13 cellular contexts compared by ENCODE assay signal in the genomic region with DNA sequence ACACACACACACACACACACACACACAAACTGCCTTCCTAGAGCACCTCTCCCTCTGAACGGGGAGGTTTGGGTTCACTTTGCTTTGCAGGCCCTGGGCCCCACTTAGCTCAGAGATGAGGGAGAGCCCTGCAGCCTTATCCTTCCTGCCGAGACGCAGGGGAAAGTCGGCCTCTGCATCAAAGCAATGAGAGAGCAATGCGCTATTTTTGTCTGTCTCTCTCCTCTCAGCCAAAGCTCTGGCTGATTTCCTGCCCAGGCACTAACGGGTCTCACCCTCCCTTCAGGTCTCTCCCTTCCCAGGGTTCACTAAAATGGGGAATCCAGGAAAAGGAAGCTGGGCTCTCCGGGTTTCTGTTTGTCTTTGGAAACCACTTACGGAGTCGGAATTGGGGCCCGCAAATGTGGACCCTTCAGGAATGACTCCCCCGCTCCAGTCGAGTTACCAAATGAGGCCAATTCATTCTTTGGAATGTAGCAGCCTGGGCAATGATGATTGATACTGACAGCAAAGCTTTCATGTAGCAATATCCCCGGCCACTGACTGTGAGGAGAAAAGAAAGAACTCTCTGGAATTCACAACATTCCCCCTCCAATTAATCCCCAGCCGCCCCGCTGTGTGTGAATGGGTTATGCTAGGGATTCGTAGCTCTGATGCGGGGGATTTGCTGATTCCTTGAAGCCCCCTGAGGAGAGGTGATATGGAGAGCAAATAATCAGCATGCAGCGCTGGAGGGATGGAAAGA.
A peak's percentile ranks its signal among the peaks of the same experiment; 100 is the strongest.
DNase-seq lines count a peak whose midpoint lies in the region; ATAC-seq lines count a peak whose summit lies in the region.
"Had no signal": no experiment of that assay in that cellular context is flagged by ENCODE, and none has a peak within 500 bp of the region (broad histone marks: within the 10 kb centered on the region; RNA-seq: fewer than 3 reads in every experiment).

No MANE protein-coding gene starts in this region.

- H3K36me3 ChIP-seq in mesodermal cell (ENCODE audit: control insufficient read depth, insufficient read depth, low read length) = no peaks in the 10 kb centered on the region
- H3K36me3 ChIP-seq in aorta (ENCODE audit: control insufficient read depth in 1 of 2, insufficient read depth in 2 of 2, low read length in 1 of 2) = no peaks in the 10 kb centered on the region
- H3K36me3 ChIP-seq: vagina had no signal

- ATAC-seq in Right ventricle myocardium superior (ENCODE audit: poor library complexity) (peak; percentile 90), aorta (ENCODE audit: low FRiP score) (peak; percentile 46), GM21447 (IDR thresholded peaks at IDR 0.05; ENCODE audit: unreplicated experiment) (no peak)
- ATAC-seq: Panc1 had no signal

- peak overlapping the region; percentile 98 for H3K27ac ChIP-seq in mesodermal cell (ENCODE audit: low read depth, low read length, severe bottlenecking)
- no peak overlapping the region for H3K27ac ChIP-seq in aorta (ENCODE audit: low read depth in 1 of 2, low read length in 2 of 2)
- H3K27ac ChIP-seq: vagina had no signal

- H3K9me3 ChIP-seq in mesodermal cell (ENCODE audit: control insufficient read depth, low read length) (no peaks in the 10 kb centered on the region), aorta (ENCODE audit: control insufficient read depth, low read length) (no peaks in the 10 kb centered on the region)
- H3K9me3 ChIP-seq: vagina had no signal

- no peaks in the 10 kb centered on the region for H3K27me3 ChIP-seq in aorta (ENCODE audit: control insufficient read depth in 1 of 2, insufficient read depth in 2 of 2, low read length in 1 of 2)
- H3K27me3 ChIP-seq: vagina had no signal

- 0 to 2% methylated on average over 13 to 15 of the region's 18 CpGs for WGBS in mesodermal cell (ENCODE audit: insufficient coverage in 2 of 2), 2 experiments
- WGBS in aorta, 2 donors = 37 to 44% methylated on average over 18 of the region's 18 CpGs

- no peak for DNase-seq in Right ventricle myocardium superior
- no peak for DNase-seq in cardiac septum (ENCODE audit: low spot score)
- peak; percentile 66 for DNase-seq in fibroblast of gingiva (ENCODE audit: low read depth)
- no peak for DNase-seq in aorta
- no peak for DNase-seq in NCI-H2196 (lab: John Stamatoyannopoulos, UW; ENCODE audit: unreplicated experiment)
- DNase-seq in DMS79 treated with DMSO at 0.1 percent for 48 hours (lab: John Stamatoyannopoulos, UW) = no peak
- DNase-seq: activated CD4-positive, alpha-beta T cell treated with anti-CD3 and anti-CD28 coated beads, Interleukin-2, amount 10 ng/mL, durations not matched to agents 7 days and 5 days; NCI-H1105 treated with DMSO at 0.1 percent for 48 hours; stimulated activated CD4-positive, alpha-beta T cell treated with anti-CD3 and anti-CD28 coated beads, Interleukin-1b, Interleukin-23, amount 100 ng/mL, for 48 hours had no signal

- H3K4me3 ChIP-seq in mesodermal cell (ENCODE audit: extremely low read depth, insufficient read depth, low read length, poor library complexity, severe bottlenecking) (peak overlapping the region; percentile 8), aorta (ENCODE audit: low read length in 2 of 2) (no peak overlapping the region)
- H3K4me3 ChIP-seq: vagina had no signal

- H3K4me1 ChIP-seq in mesodermal cell (ENCODE audit: control insufficient read depth, insufficient read depth, low read length, poor library complexity, severe bottlenecking) (peaks cover 43% of the 10 kb centered on the region), aorta (ENCODE audit: control insufficient read depth in 1 of 2, insufficient read depth in 2 of 2, low read length in 2 of 2) (peaks cover 0 to 3% of the 10 kb centered on the region in 2 donors)
- H3K4me1 ChIP-seq: vagina had no signal

- intact Hi-C loops in Right ventricle myocardium superior (cut with DNase I) (no loop called here), cardiac septum (cut with DNase I) (no loop called here), aorta (cut with DNase I) (no loop called here)
